Comparison of ENCODE assay signal across 11 cellular contexts in the genomic region with DNA sequence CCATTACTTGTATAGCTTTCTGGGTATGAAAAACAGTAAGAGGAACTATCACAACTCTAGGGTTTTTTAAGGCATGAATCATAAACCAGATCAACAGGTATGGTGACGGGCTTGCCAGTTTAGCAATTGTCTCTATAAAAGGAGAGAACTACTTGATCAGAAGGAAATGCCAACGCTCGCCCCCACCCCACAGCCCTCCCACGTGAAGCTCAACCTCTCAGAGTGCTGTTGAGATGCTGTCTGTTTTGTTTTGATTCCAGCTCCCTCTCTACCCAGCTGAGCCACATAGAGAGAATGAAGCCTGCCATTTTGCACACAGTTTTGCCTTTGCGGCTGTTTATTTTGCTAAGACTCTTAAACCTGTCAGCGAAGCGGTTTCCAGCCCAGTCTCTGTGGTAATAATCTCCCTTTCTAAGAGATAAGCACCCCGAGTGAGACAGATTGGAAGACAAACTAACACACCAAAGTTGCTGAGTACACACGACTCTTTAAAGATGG.
DNase-seq lines count a peak whose midpoint lies in the region; ATAC-seq and TF ChIP-seq lines count a peak whose summit lies in the region.
"Had no signal": no experiment of that assay in that cellular context is flagged by ENCODE, and none has a peak within 500 bp of the region (broad histone marks: within the 10 kb centered on the region; RNA-seq: fewer than 3 reads in every experiment).

No MANE protein-coding gene starts in this region.

- H3K4me3 Mint-ChIP-seq in activated T-cell treated with anti-CD3 and anti-CD28 coated beads, Interleukin-2, amount 50 U/mL, for 24 hours: peak overlapping the region; percentile 27

- intact Hi-C loops in lower lobe of right lung (cut with DNase I): no loop called here

- H3K9me3 ChIP-seq in lower lobe of right lung: no peaks in the 10 kb centered on the region
- H3K9me3 ChIP-seq: sigmoid colon had no signal

- H3K4me3 ChIP-seq in lower lobe of right lung: no peak overlapping the region
- H3K4me3 ChIP-seq: sigmoid colon had no signal

- no peaks in the 10 kb centered on the region for H3K36me3 ChIP-seq in lower lobe of right lung
- H3K36me3 ChIP-seq: sigmoid colon had no signal

- no peaks in the 10 kb centered on the region for H3K27me3 Mint-ChIP-seq in activated T-cell treated with anti-CD3 and anti-CD28 coated beads, Interleukin-2, amount 50 U/mL, for 24 hours

- peak overlapping the region; percentile 76 for H3K27ac Mint-ChIP-seq in activated T-cell treated with anti-CD3 and anti-CD28 coated beads, Interleukin-2, amount 50 U/mL, for 24 hours

- DNase-seq in SIG-M5 treated with dmso at 0.1 percent for 504 hours (lab: John Stamatoyannopoulos, UW; ENCODE audit: unreplicated experiment) (peak; percentile 48), SIG-M5 (lab: John Stamatoyannopoulos, UW) (no peak), lower lobe of right lung (peak; percentile 63), amniotic stem cell (lab: John Stamatoyannopoulos, UW) (no peak)
- DNase-seq in activated T-cell treated with anti-CD3 and anti-CD28 coated beads, Interleukin-2, amount 50 U/mL, for 24 hours: peak; percentile 49
- DNase-seq in stimulated activated naive CD4-positive, alpha-beta T cell (lab: John Stamatoyannopoulos, UW): peak; percentile 12 to 61 (median 16)
- DNase-seq: kidney glomerular epithelial cell, MM.1S, sigmoid colon had no signal

- no peak for TF ChIP-seq CTCF in lower lobe of right lung (IDR thresholded peaks at IDR 0.05)

- no peaks in the 10 kb centered on the region for H3K36me3 Mint-ChIP-seq in activated T-cell treated with anti-CD3 and anti-CD28 coated beads, Interleukin-2, amount 50 U/mL, for 24 hours (ENCODE audit: low read depth)

- H3K9me3 Mint-ChIP-seq in activated T-cell treated with anti-CD3 and anti-CD28 coated beads, Interleukin-2, amount 50 U/mL, for 24 hours: peaks cover 5% of the 10 kb centered on the region

- no peaks in the 10 kb centered on the region for H3K27me3 ChIP-seq in lower lobe of right lung (ENCODE audit: low read depth)
- H3K27me3 ChIP-seq: sigmoid colon had no signal

- H3K4me1 Mint-ChIP-seq in activated T-cell treated with anti-CD3 and anti-CD28 coated beads, Interleukin-2, amount 50 U/mL, for 24 hours (ENCODE audit: low read depth): peaks cover 21% of the 10 kb centered on the region

- peaks cover 14% of the 10 kb centered on the region for H3K4me1 ChIP-seq in lower lobe of right lung
- H3K4me1 ChIP-seq: sigmoid colon had no signal

- ATAC-seq in lower lobe of right lung: peak; percentile 77 to 80
- no peak for ATAC-seq in GM19452 (IDR thresholded peaks at IDR 0.05; ENCODE audit: unreplicated experiment)
- no peak for ATAC-seq in HG03565 (IDR thresholded peaks at IDR 0.05; ENCODE audit: unreplicated experiment)

- no peak overlapping the region for H3K27ac ChIP-seq in lower lobe of right lung
- H3K27ac ChIP-seq: sigmoid colon had no signal

Comparison
In these comparisons a context has a peak if more than half of its experiments do, and no peak if none do; other contexts are left out.
1. DNase-seq: peak in SIG-M5 treated with dmso at 0.1 percent for 504 hours (single experiment), activated T-cell treated with anti-CD3 and anti-CD28 coated beads, Interleukin-2, amount 50 U/mL, for 24 hours (single experiment), lower lobe of right lung (single experiment) and stimulated activated naive CD4-positive, alpha-beta T cell (6 of 6); none in SIG-M5 (single experiment) and amniotic stem cell (single experiment).
2. ATAC-seq: peak in lower lobe of right lung (2 of 2); none in GM19452 (single experiment) and HG03565 (single experiment).